Comparison of ENCODE assay signal across 2 cellular contexts in the genomic region with DNA sequence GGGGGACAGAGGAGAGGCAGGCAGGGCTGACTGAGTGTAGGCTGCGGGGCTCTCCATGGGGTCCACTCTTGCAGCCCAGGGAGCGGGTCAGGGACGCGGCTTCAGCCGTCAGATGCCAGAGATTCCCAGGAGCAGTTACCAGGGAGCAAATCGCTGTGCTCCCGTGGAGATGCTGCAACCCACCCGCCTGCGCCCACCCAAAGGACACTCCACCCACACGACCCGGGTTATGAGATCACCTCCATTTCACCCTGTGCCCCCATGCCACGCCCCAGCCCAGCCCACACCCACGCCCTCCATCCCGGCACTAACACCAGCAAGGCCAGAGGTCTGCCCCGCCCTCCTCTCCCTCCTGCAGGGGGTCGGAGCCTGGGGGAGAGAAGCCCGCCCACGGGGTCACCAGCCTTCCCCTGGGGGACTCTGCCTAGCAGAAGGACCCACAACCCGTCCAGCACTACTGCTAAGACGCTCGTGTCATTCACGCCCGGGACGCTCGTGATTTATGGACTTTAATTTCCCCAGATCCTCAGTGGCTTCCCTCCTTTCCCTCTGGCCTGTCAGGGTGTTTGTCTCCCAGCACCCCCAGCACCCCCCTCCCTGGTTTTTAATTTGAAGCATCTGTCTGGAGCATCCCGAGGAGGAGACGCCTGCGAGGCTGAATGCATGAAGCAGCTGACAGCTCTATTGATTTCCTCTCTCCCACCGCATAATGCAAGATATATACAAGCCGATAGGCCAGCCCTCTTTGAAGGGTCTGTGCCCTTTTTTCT.
TF ChIP-seq lines count a peak whose summit lies in the region.

No MANE protein-coding gene starts in this region.

TF ChIP-seq in SK-N-SH, 30 proteins besides CTCF, POLR2A, EP300 and RAD21 (continued from another document):
- no peak for TF ChIP-seq RFX5 (IDR thresholded peaks at IDR 0.05; ENCODE audit: low read length)
- TF ChIP-seq NRF1 (IDR thresholded peaks at IDR 0.05; ENCODE audit: low read depth, low read length): no peak
- TF ChIP-seq FOXM1 (IDR thresholded peaks at IDR 0.05; ENCODE audit: low read depth): no peak
- TF ChIP-seq RXRA (IDR thresholded peaks at IDR 0.05; ENCODE audit: borderline replicate concordance, low read depth): no peak
- TF ChIP-seq YY1 (IDR thresholded peaks at IDR 0.05; ENCODE audit: low read depth): no peak
- no peak for TF ChIP-seq POLR2AphosphoS5 (IDR thresholded peaks at IDR 0.05; ENCODE audit: low read depth, low read length)
- TF ChIP-seq, protein P1, sequence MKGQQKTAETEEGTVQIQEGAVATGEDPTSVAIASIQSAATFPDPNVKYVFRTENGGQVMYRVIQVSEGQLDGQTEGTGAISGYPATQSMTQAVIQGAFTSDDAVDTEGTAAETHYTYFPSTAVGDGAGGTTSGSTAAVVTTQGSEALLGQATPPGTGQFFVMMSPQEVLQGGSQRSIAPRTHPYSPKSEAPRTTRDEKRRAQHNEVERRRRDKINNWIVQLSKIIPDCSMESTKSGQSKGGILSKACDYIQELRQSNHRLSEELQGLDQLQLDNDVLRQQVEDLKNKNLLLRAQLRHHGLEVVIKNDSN (IDR thresholded peaks at IDR 0.05; ENCODE audit: borderline replicate concordance, low read depth): no peak
- no peak for TF ChIP-seq FOXJ3 (CRISPR knock-in tag; IDR thresholded peaks at IDR 0.05)
- no peak for TF ChIP-seq TAF1 (IDR thresholded peaks at IDR 0.05; ENCODE audit: borderline replicate concordance, low read depth, low read length)
- TF ChIP-seq MEF2A (IDR thresholded peaks at IDR 0.05; ENCODE audit: borderline replicate concordance, low read depth): no peak

TF ChIP-seq in SK-N-SH treated with all-trans-retinoic acid at 6 μM for 48 hours, 23 proteins besides CTCF, POLR2A, EP300 and RAD21 (continued from another document):
- TF ChIP-seq, protein P2, sequence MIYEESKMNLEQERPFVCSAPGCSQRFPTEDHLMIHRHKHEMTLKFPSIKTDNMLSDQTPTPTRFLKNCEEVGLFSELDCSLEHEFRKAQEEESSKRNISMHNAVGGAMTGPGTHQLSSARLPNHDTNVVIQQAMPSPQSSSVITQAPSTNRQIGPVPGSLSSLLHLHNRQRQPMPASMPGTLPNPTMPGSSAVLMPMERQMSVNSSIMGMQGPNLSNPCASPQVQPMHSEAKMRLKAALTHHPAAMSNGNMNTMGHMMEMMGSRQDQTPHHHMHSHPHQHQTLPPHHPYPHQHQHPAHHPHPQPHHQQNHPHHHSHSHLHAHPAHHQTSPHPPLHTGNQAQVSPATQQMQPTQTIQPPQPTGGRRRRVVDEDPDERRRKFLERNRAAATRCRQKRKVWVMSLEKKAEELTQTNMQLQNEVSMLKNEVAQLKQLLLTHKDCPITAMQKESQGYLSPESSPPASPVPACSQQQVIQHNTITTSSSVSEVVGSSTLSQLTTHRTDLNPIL (CRISPR knock-in tag; IDR thresholded peaks at IDR 0.05; ENCODE audit: low read depth): no peak
- no peak for TF ChIP-seq ESRRG (CRISPR knock-in tag; IDR thresholded peaks at IDR 0.05)
- TF ChIP-seq ZFP30 (CRISPR knock-in tag; IDR thresholded peaks at IDR 0.05): no peak
- no peak for TF ChIP-seq OSR1 (CRISPR knock-in tag; IDR thresholded peaks at IDR 0.05)
- TF ChIP-seq ZC3H10 (CRISPR knock-in tag; IDR thresholded peaks at IDR 0.05): no peak
- TF ChIP-seq, protein P3, sequence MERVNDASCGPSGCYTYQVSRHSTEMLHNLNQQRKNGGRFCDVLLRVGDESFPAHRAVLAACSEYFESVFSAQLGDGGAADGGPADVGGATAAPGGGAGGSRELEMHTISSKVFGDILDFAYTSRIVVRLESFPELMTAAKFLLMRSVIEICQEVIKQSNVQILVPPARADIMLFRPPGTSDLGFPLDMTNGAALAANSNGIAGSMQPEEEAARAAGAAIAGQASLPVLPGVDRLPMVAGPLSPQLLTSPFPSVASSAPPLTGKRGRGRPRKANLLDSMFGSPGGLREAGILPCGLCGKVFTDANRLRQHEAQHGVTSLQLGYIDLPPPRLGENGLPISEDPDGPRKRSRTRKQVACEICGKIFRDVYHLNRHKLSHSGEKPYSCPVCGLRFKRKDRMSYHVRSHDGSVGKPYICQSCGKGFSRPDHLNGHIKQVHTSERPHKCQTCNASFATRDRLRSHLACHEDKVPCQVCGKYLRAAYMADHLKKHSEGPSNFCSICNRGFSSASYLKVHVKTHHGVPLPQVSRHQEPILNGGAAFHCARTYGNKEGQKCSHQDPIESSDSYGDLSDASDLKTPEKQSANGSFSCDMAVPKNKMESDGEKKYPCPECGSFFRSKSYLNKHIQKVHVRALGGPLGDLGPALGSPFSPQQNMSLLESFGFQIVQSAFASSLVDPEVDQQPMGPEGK (CRISPR knock-in tag; IDR thresholded peaks at IDR 0.05; ENCODE audit: borderline replicate concordance): no peak
- TF ChIP-seq, protein P4, sequence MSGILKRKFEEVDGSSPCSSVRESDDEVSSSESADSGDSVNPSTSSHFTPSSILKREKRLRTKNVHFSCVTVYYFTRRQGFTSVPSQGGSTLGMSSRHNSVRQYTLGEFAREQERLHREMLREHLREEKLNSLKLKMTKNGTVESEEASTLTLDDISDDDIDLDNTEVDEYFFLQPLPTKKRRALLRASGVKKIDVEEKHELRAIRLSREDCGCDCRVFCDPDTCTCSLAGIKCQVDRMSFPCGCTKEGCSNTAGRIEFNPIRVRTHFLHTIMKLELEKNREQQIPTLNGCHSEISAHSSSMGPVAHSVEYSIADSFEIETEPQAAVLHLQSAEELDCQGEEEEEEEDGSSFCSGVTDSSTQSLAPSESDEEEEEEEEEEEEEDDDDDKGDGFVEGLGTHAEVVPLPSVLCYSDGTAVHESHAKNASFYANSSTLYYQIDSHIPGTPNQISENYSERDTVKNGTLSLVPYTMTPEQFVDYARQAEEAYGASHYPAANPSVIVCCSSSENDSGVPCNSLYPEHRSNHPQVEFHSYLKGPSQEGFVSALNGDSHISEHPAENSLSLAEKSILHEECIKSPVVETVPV (CRISPR knock-in tag; IDR thresholded peaks at IDR 0.05): no peak
- TF ChIP-seq RARB (CRISPR knock-in tag; IDR thresholded peaks at IDR 0.05): no peak
